Comparison of ENCODE assay signal across 23 cellular contexts in genomic region chr10:131553121-131553520, GRCh38.
"Had no signal": no experiment of that assay in that cellular context is flagged by ENCODE, and none has a peak within 500 bp of the region (broad histone marks: within the 10 kb centered on the region; RNA-seq: fewer than 3 reads in every experiment).

No MANE protein-coding gene starts in this region.

- H3K36me3 ChIP-seq: esophagus squamous epithelium, sigmoid colon, stomach, thyroid gland had no signal

- DNase-seq: dermis blood vessel endothelial cell; effector memory CD8-positive, alpha-beta T cell; erythroblast; esophagus squamous epithelium; hypothalamus; immature natural killer cell; mesenchymal stem cell; mucosa of descending colon; naive B cell; psoas muscle; right cardiac atrium; sigmoid colon; stimulated activated CD4-positive, alpha-beta T cell treated with anti-CD3 and anti-CD28 coated beads, Interleukin-2, amount 100 ng/mL, for 24 hours; stimulated activated CD4-positive, alpha-beta T cell treated with anti-CD3 and anti-CD28 coated beads, Interleukin-4, amount 100 ng/mL, for 24 hours; stimulated activated naive CD4-positive, alpha-beta T cell treated with Interleukin-2 at 50 U/mL for 16 hours; thyroid gland; trophoblast cell had no signal

- H3K27me3 ChIP-seq: thyroid gland had no signal

- H3K4me3 ChIP-seq: coronary artery, esophagus squamous epithelium, lung, mucosa of descending colon, psoas muscle, sigmoid colon, stomach, thyroid gland had no signal

- H3K4me1 ChIP-seq: esophagus squamous epithelium, psoas muscle, sigmoid colon, stomach, thyroid gland had no signal

- H3K27ac ChIP-seq: coronary artery, esophagus squamous epithelium, psoas muscle, sigmoid colon, stomach, thyroid gland had no signal

- ATAC-seq: effector memory CD8-positive, alpha-beta T cell; left lobe of liver; mucosa of descending colon; natural killer cell treated with Interleukin-12 subunit alpha and Interleukin-12 subunit beta and Interleukin-15 and Interleukin-18, amount 100 ng/mL, for 72 hours; right cardiac atrium; stimulated activated effector memory CD8-positive, alpha-beta T cell treated with anti-CD3 and anti-CD28 coated beads, Interleukin-12 subunit alpha, Interleukin-12 subunit beta, amount 100 ng/mL, for 72 hours had no signal

- H3K9me3 ChIP-seq: esophagus squamous epithelium, mucosa of descending colon, psoas muscle, sigmoid colon, stomach, thyroid gland had no signal
